Comparison of ENCODE assay signal across 24 cellular contexts in genomic region chr5:1501372-1502045, GRCh38. TPM values are rescaled to one million over a fixed set of nuclear protein-coding genes. Genes with fewer than 3 reads are reported as not detected.
DNase-seq lines count a peak whose midpoint lies in the region; ATAC-seq lines count a peak whose summit lies in the region.
"Had no signal": no experiment of that assay in that cellular context is flagged by ENCODE, and none has a peak within 500 bp of the region (broad histone marks: within the 10 kb centered on the region; RNA-seq: fewer than 3 reads in every experiment).

No MANE protein-coding gene starts in this region.

- H3K9me3 ChIP-seq in T-helper 17 cell (ENCODE audit: control insufficient read depth, low read length, poor library complexity, severe bottlenecking), result no peaks in the 10 kb centered on the region
- H3K9me3 ChIP-seq: A549, BLaER1, body of pancreas, vagina had no signal

- no peaks in the 10 kb centered on the region for H3K9me3 Mint-ChIP-seq in memory B cell
- H3K9me3 Mint-ChIP-seq: activated naive CD8-positive, alpha-beta T cell treated with anti-CD3 and anti-CD28 coated beads, Interleukin-2, amount 10 ng/mL, durations not matched to agents 7 days and 5 days; naive thymus-derived CD8-positive, alpha-beta T cell had no signal

- H3K4me1 Mint-ChIP-seq in T-helper 17 cell (peaks cover 34% of the 10 kb centered on the region), memory B cell (peaks cover 63% of the 10 kb centered on the region)

- ATAC-seq in T-helper 17 cell (no peak), memory B cell (ENCODE audit: low read depth) (no peak)
- ATAC-seq: body of pancreas had no signal

- H3K27me3 Mint-ChIP-seq in T-helper 17 cell, result no peaks in the 10 kb centered on the region
- no peaks in the 10 kb centered on the region for H3K27me3 Mint-ChIP-seq in memory B cell
- H3K27me3 Mint-ChIP-seq: activated naive CD8-positive, alpha-beta T cell treated with anti-CD3 and anti-CD28 coated beads, Interleukin-2, amount 10 ng/mL, durations not matched to agents 7 days and 5 days; naive thymus-derived CD8-positive, alpha-beta T cell; progenitor cell of endocrine pancreas had no signal

- H3K36me3 Mint-ChIP-seq in T-helper 17 cell (ENCODE audit: low read depth) (peaks cover 3% of the 10 kb centered on the region), memory B cell (peaks cover 2% of the 10 kb centered on the region)

- H3K27ac Mint-ChIP-seq in T-helper 17 cell (no peak overlapping the region), memory B cell (peak overlapping the region; percentile 98)
- H3K27ac Mint-ChIP-seq: activated naive CD8-positive, alpha-beta T cell treated with anti-CD3 and anti-CD28 coated beads, Interleukin-2, amount 10 ng/mL, durations not matched to agents 7 days and 5 days; progenitor cell of endocrine pancreas had no signal

- DNase-seq in stimulated activated naive CD4-positive, alpha-beta T cell (lab: John Stamatoyannopoulos, UW), result peak in 4 of 6 experiments; percentile 29 to 45 (median 38)
- no peak for DNase-seq in stimulated activated naive CD4-positive, alpha-beta T cell treated with Interleukin-2 at 50 U/mL for 16 hours (lab: John Stamatoyannopoulos, UW)
- DNase-seq in T-helper 17 cell (peak in 1 of 3 donors; percentile 26), memory B cell (ENCODE audit: low spot score in 2 of 2) (no peak), NCI-H1694 (lab: John Stamatoyannopoulos, UW) (no peak), cortex of kidney (lab: John Stamatoyannopoulos, UW) (no peak), epidermal melanocyte (ENCODE audit: insufficient read length, low spot score) (no peak), hypothalamus (lab: John Stamatoyannopoulos, UW) (no peak)
- DNase-seq: DMS153; foreskin melanocyte; NCI-H1105 treated with DMSO at 0.1 percent for 48 hours; NCI-H2171 treated with DMSO at 0.1 percent for 48 hours; NCI-H774; SHP77 treated with DMSO at 0.1 percent for 48 hours; stimulated activated CD4-positive, alpha-beta T cell treated with anti-CD3 and anti-CD28 coated beads, Interleukin-2, amount 100 ng/mL, for 48 hours had no signal

- H3K4me3 Mint-ChIP-seq in T-helper 17 cell (peak overlapping the region; percentile 50), memory B cell (peak overlapping the region; percentile 77)
- H3K4me3 Mint-ChIP-seq: activated naive CD8-positive, alpha-beta T cell treated with anti-CD3 and anti-CD28 coated beads, Interleukin-2, amount 10 ng/mL, durations not matched to agents 7 days and 5 days had no signal

RNA-seq across cellular contexts. Expression of gene LPCAT1, which starts 22.3 kb away (rescaled TPM):
- 10 to 100 TPM; 23.4 to 24.8 TPM for total RNA-seq in T-helper 17 cell

RNA-seq across cellular contexts. Expression of gene SLC6A3, which starts 56.3 kb away (rescaled TPM):
- not detected for total RNA-seq in T-helper 17 cell
- total RNA-seq: body of pancreas, HT1080, progenitor cell of endocrine pancreas, skeletal muscle tissue had no signal

Comparison
In these comparisons a context has a peak if more than half of its experiments do, and no peak if none do; other contexts are left out.
1. DNase-seq: peak in stimulated activated naive CD4-positive, alpha-beta T cell (4 of 6); none in stimulated activated naive CD4-positive, alpha-beta T cell treated with Interleukin-2 at 50 U/mL for 16 hours (single experiment), memory B cell (0 of 2), NCI-H1694 (single experiment), cortex of kidney (single experiment), epidermal melanocyte (single experiment) and hypothalamus (0 of 51).